ENCODE assay signal across 9 cellular contexts in the genomic region with DNA sequence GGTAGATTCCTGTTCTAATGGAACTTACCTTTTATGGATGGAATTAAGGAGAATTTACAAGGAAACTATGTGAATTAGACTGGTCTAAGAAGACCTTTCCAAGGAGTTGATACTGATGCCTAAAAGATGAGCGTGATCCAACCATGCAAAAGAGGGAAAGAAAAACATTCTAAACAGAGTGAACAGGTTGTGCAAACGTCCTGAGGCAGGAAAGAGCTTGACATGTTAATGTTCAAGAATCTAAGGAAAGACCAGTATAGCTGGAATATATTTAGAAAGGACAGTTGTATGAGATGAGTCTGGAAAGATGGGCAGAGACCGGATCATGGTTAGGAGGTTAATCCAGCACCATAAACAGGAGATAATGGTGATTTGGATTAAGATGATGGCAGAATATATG. TPM values are rescaled to one million over a fixed set of nuclear protein-coding genes. Genes with fewer than 3 reads are reported as not detected.
DNase-seq lines count a peak whose midpoint lies in the region; ATAC-seq and TF ChIP-seq lines count a peak whose summit lies in the region.
"Had no signal": no experiment of that assay in that cellular context is flagged by ENCODE, and none has a peak within 500 bp of the region (broad histone marks: within the 10 kb centered on the region; RNA-seq: fewer than 3 reads in every experiment).

No MANE protein-coding gene starts in this region.

- H3K9me3 ChIP-seq in OCI-LY3 (ENCODE audit: insufficient read depth, low read length) (no peaks in the 10 kb centered on the region), endodermal cell (ENCODE audit: control insufficient read depth, low read length) (no peaks in the 10 kb centered on the region), uterus (no peaks in the 10 kb centered on the region)

- no peak overlapping the region for H3K27ac ChIP-seq in OCI-LY3 (ENCODE audit: low read length)
- H3K27ac ChIP-seq in endodermal cell (ENCODE audit: low read depth, low read length), result no peak overlapping the region
- no peak overlapping the region for H3K27ac ChIP-seq in uterus

- H3K4me3 ChIP-seq in OCI-LY3 (ENCODE audit: low read length) (peak overlapping the region; percentile 83), endodermal cell (ENCODE audit: low read length) (peak overlapping the region; percentile 99), uterus (no peak overlapping the region)

- H3K27me3 ChIP-seq in OCI-LY3 (ENCODE audit: low read depth, low read length) (no peaks in the 10 kb centered on the region), endodermal cell (ENCODE audit: control insufficient read depth, insufficient read depth, low read length, poor library complexity, severe bottlenecking) (no peaks in the 10 kb centered on the region), uterus (no peaks in the 10 kb centered on the region)

- TF ChIP-seq POLR2A in uterus (IDR thresholded peaks at IDR 0.05), result no peak

- WGBS in endodermal cell (ENCODE audit: insufficient coverage in 1 of 2, insufficient read length in 1 of 2), 2 experiments, result 84% methylated on average over 3 of the region's 3 CpGs

- CTCF ChIA-PET in activated naive CD4-positive, alpha-beta T cell treated with anti-CD3 and anti-CD28 coated beads, Interleukin-2, amount 10 ng/mL, durations not matched to agents 7 days and 5 days (lab: Charles Lee), result interaction anchor here (0.6 to 2.2 kb wide), 5 partner anchors 35 to 348 kb away, joined by 3 to 7 read pairs (median 4); partner anchors contain the start of gene RAB30

- H3K9me3 Mint-ChIP-seq in activated naive CD4-positive, alpha-beta T cell treated with anti-CD3 and anti-CD28 coated beads, Interleukin-2, amount 10 ng/mL, durations not matched to agents 7 days and 5 days, result no peaks in the 10 kb centered on the region
- no peaks in the 10 kb centered on the region for H3K9me3 Mint-ChIP-seq in endodermal cell
- H3K9me3 Mint-ChIP-seq in stimulated activated naive CD8-positive, alpha-beta T cell treated with anti-CD3 and anti-CD28 coated beads, Interleukin-15, amount 100 ng/mL, for 72 hours, result no peaks in the 10 kb centered on the region

- ATAC-seq in stimulated activated naive CD8-positive, alpha-beta T cell treated with anti-CD3 and anti-CD28 coated beads, Interleukin-15, amount 100 ng/mL, for 72 hours, result no peak
- ATAC-seq in HG02852 (IDR thresholded peaks at IDR 0.05; ENCODE audit: unreplicated experiment), result no peak

- H3K4me3 Mint-ChIP-seq in activated naive CD4-positive, alpha-beta T cell treated with anti-CD3 and anti-CD28 coated beads, Interleukin-2, amount 10 ng/mL, durations not matched to agents 7 days and 5 days, result peak overlapping the region; percentile 90
- peak overlapping the region; percentile 93 for H3K4me3 Mint-ChIP-seq in endodermal cell
- H3K4me3 Mint-ChIP-seq in stimulated activated naive CD8-positive, alpha-beta T cell treated with anti-CD3 and anti-CD28 coated beads, Interleukin-15, amount 100 ng/mL, for 72 hours, result peak overlapping the region; percentile 93 to 99

- peak overlapping the region; percentile 80 for H3K4me2 ChIP-seq in OCI-LY3 (ENCODE audit: low read length)

- intact Hi-C loops in uterus (cut with DNase I; ENCODE audit: low total_unique reads), result loop anchor here (10.0 kb wide), 1 partner anchor 292 kb away; the partner anchor contains the start of gene ANKRD42

- H3K27me3 Mint-ChIP-seq in activated naive CD4-positive, alpha-beta T cell treated with anti-CD3 and anti-CD28 coated beads, Interleukin-2, amount 10 ng/mL, durations not matched to agents 7 days and 5 days, result no peaks in the 10 kb centered on the region
- no peaks in the 10 kb centered on the region for H3K27me3 Mint-ChIP-seq in endodermal cell (ENCODE audit: insufficient read depth)
- no peaks in the 10 kb centered on the region for H3K27me3 Mint-ChIP-seq in stimulated activated naive CD8-positive, alpha-beta T cell treated with anti-CD3 and anti-CD28 coated beads, Interleukin-15, amount 100 ng/mL, for 72 hours

- peaks cover 79% of the 10 kb centered on the region for H3K79me2 ChIP-seq in OCI-LY3 (ENCODE audit: low read length)

- H3K27ac Mint-ChIP-seq in activated naive CD4-positive, alpha-beta T cell treated with anti-CD3 and anti-CD28 coated beads, Interleukin-2, amount 10 ng/mL, durations not matched to agents 7 days and 5 days, result no peak overlapping the region
- H3K27ac Mint-ChIP-seq in endodermal cell, result no peak overlapping the region
- H3K27ac Mint-ChIP-seq in stimulated activated naive CD8-positive, alpha-beta T cell treated with anti-CD3 and anti-CD28 coated beads, Interleukin-15, amount 100 ng/mL, for 72 hours, result peak overlapping the region in 1 of 2 donors; percentile 100

- peaks cover 54% of the 10 kb centered on the region for H3K4me1 Mint-ChIP-seq in activated naive CD4-positive, alpha-beta T cell treated with anti-CD3 and anti-CD28 coated beads, Interleukin-2, amount 10 ng/mL, durations not matched to agents 7 days and 5 days
- H3K4me1 Mint-ChIP-seq in endodermal cell, result peaks cover 21% of the 10 kb centered on the region
- peaks cover 62% of the 10 kb centered on the region for H3K4me1 Mint-ChIP-seq in stimulated activated naive CD8-positive, alpha-beta T cell treated with anti-CD3 and anti-CD28 coated beads, Interleukin-15, amount 100 ng/mL, for 72 hours

- no peaks in the 10 kb centered on the region for H3K36me3 ChIP-seq in OCI-LY3 (replicated peaks; ENCODE audit: low read depth, low read length)
- no peaks in the 10 kb centered on the region for H3K36me3 ChIP-seq in endodermal cell (ENCODE audit: control insufficient read depth, insufficient read depth, low read length)
- no peaks in the 10 kb centered on the region for H3K36me3 ChIP-seq in uterus

- TF ChIP-seq CTCF in OCI-LY3 (IDR thresholded peaks at IDR 0.05; ENCODE audit: low read depth, low read length), result no peak
- TF ChIP-seq CTCF in endodermal cell (conservative IDR thresholded peaks at IDR 0.05), result no peak
- TF ChIP-seq CTCF in uterus (IDR thresholded peaks at IDR 0.05), result no peak

- H3K4me1 ChIP-seq in OCI-LY3 (ENCODE audit: low read length), result peaks cover 48% of the 10 kb centered on the region
- no peaks in the 10 kb centered on the region for H3K4me1 ChIP-seq in endodermal cell (ENCODE audit: control insufficient read depth, insufficient read depth, low read length)
- peaks cover 0 to 3% of the 10 kb centered on the region in 2 donors for H3K4me1 ChIP-seq in uterus

- H2AFZ ChIP-seq in OCI-LY3 (ENCODE audit: low read depth, low read length), result no peak overlapping the region

- no peak for DNase-seq in activated naive CD4-positive, alpha-beta T cell treated with anti-CD3 and anti-CD28 coated beads, Interleukin-2, amount 10 ng/mL, durations not matched to agents 7 days and 5 days
- no peak for DNase-seq in activated naive CD4-positive, alpha-beta T cell (lab: John Stamatoyannopoulos, UW)
- DNase-seq in endodermal cell (no peak), uterus (no peak), NCI-H69 (lab: John Stamatoyannopoulos, UW) (no peak)
- no peak for DNase-seq in stimulated activated naive CD8-positive, alpha-beta T cell treated with anti-CD3 and anti-CD28 coated beads, Interleukin-15, amount 100 ng/mL, for 72 hours
- DNase-seq: islet precursor cell had no signal

- H3K9ac ChIP-seq in OCI-LY3 (ENCODE audit: low read length), result peak overlapping the region; percentile 69; the same call in 1 of the 2 replicates
- no peak overlapping the region for H3K9ac ChIP-seq in endodermal cell (ENCODE audit: extremely low read depth, low read length, poor library complexity, severe bottlenecking)

- H4K20me1 ChIP-seq in OCI-LY3 (ENCODE audit: insufficient read depth, low read length), result 0 out of 2 replicates have a peak, but pooled peaks cover 4% of the 10 kb centered on the region

- peaks cover 2% of the 10 kb centered on the region for H3K36me3 Mint-ChIP-seq in activated naive CD4-positive, alpha-beta T cell treated with anti-CD3 and anti-CD28 coated beads, Interleukin-2, amount 10 ng/mL, durations not matched to agents 7 days and 5 days
- H3K36me3 Mint-ChIP-seq in endodermal cell (ENCODE audit: low read depth), result no peaks in the 10 kb centered on the region

RNA-seq across cellular contexts. Expression of gene DDIAS, which starts 1.3 kb away (rescaled TPM):
- total RNA-seq in endodermal cell (10 to 100 TPM; 14.4 to 24.1 TPM), uterus (1 to 10 TPM in 2 of 4 donors, under 1 TPM in 1, not detected in 1; 0.59 to 6.2 (median 2.2) TPM)
- 18.7 TPM for polyA plus RNA-seq in endodermal cell (2013, experiment 1 of 2)
- polyA plus RNA-seq in endodermal cell (2013, experiment 2 of 2), result 18.3 TPM

RNA-seq across cellular contexts. Expression of gene PRCP, which starts 2.6 kb away (rescaled TPM):
- total RNA-seq in endodermal cell (100 to 1,000 TPM in 1 of 2 donors, 10 to 100 TPM in 1; 76.8 to 107 TPM), uterus (100 to 1,000 TPM in 1 of 4 donors, 10 to 100 TPM in 3; 59.9 to 206 (median 92.3) TPM)
- polyA plus RNA-seq in endodermal cell (2013, experiment 1 of 2), result 67.8 TPM
- 60.5 TPM for polyA plus RNA-seq in endodermal cell (2013, experiment 2 of 2)

Comparison
In these comparisons a context has a peak if more than half of its experiments do, and no peak if none do; other contexts are left out.
1. H3K4me3 ChIP-seq: peak in OCI-LY3 (single experiment) and endodermal cell (single experiment); none in uterus (0 of 2).
2. Peak in every context shown above with its lines, with median percentiles within 50 percentile points of each other: H3K4me3 Mint-ChIP-seq.